ENCODE assay signal across 16 cellular contexts in the genomic region with DNA sequence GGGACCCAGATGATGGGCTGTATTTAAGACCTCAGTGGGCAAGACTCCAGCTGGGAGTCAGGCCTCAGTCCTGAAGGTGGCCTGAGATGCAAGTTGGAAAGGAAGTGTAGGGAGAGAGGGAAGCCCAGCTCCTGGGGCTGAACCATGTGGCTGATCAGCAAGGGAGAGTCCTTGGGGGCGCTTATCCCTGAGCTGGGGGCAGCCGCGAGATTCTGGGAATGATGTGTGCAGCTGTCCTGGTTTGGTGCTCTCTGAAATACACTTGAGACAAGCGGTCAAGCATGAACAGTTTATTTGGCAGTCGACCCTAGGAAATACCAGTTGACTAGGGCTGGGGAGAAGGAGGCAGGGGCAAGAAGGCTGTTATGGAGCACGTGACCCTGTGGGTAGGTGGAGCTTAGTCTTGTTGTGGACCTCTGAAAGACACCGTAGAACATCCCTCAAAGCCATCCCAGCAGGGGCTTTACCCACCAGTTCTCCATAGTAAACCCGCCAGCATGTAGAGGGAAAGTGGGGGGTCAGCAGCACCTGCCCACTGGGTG. TPM values are rescaled to one million over a fixed set of nuclear protein-coding genes. Genes with fewer than 3 reads are reported as not detected.
DNase-seq lines count a peak whose midpoint lies in the region; ATAC-seq and TF ChIP-seq lines count a peak whose summit lies in the region.
"Had no signal": no experiment of that assay in that cellular context is flagged by ENCODE, and none has a peak within 500 bp of the region (broad histone marks: within the 10 kb centered on the region; RNA-seq: fewer than 3 reads in every experiment).

No MANE protein-coding gene starts in this region.

- no peak overlapping the region for H3K4me3 Mint-ChIP-seq in activated CD8-positive, alpha-beta T cell treated with anti-CD3 and anti-CD28 coated beads, Interleukin-2, amount 10 ng/mL, durations not matched to agents 7 days and 5 days
- no peak overlapping the region for H3K4me3 Mint-ChIP-seq in activated CD8-positive, alpha-beta T cell treated with anti-CD3 and anti-CD28 coated beads for 36 hours
- H3K4me3 Mint-ChIP-seq in endodermal cell (no peak overlapping the region), neural crest cell (no peak overlapping the region), type B pancreatic cell (no peak overlapping the region)
- H3K4me3 Mint-ChIP-seq in activated naive CD4-positive, alpha-beta T cell treated with anti-CD3 and anti-CD28 coated beads for 36 hours: no peak overlapping the region
- H3K4me3 Mint-ChIP-seq: CD4-positive, CD25-positive, alpha-beta regulatory T cell had no signal

- no peaks in the 10 kb centered on the region for H3K9me3 Mint-ChIP-seq in activated CD8-positive, alpha-beta T cell treated with anti-CD3 and anti-CD28 coated beads, Interleukin-2, amount 10 ng/mL, durations not matched to agents 7 days and 5 days (ENCODE audit: insufficient read depth)
- H3K9me3 Mint-ChIP-seq in activated CD8-positive, alpha-beta T cell treated with anti-CD3 and anti-CD28 coated beads for 36 hours: no peaks in the 10 kb centered on the region
- H3K9me3 Mint-ChIP-seq in endodermal cell: no peaks in the 10 kb centered on the region
- H3K9me3 Mint-ChIP-seq in neural crest cell: no peaks in the 10 kb centered on the region
- H3K9me3 Mint-ChIP-seq in type B pancreatic cell: no peaks in the 10 kb centered on the region
- peaks cover 5% of the 10 kb centered on the region for H3K9me3 Mint-ChIP-seq in activated naive CD4-positive, alpha-beta T cell treated with anti-CD3 and anti-CD28 coated beads for 36 hours
- H3K9me3 Mint-ChIP-seq: CD4-positive, CD25-positive, alpha-beta regulatory T cell had no signal

- no peak for TF ChIP-seq CTCF in activated CD8-positive, alpha-beta T cell treated with anti-CD3 and anti-CD28 coated beads for 36 hours (IDR thresholded peaks at IDR 0.05)
- TF ChIP-seq CTCF in endodermal cell (conservative IDR thresholded peaks at IDR 0.05): no peak
- no peak for TF ChIP-seq CTCF in neural crest cell (conservative IDR thresholded peaks at IDR 0.05)
- no peak for TF ChIP-seq CTCF in type B pancreatic cell (conservative IDR thresholded peaks at IDR 0.05)

- no peak overlapping the region for H3K27ac Mint-ChIP-seq in activated CD8-positive, alpha-beta T cell treated with anti-CD3 and anti-CD28 coated beads, Interleukin-2, amount 10 ng/mL, durations not matched to agents 7 days and 5 days
- no peak overlapping the region for H3K27ac Mint-ChIP-seq in activated CD8-positive, alpha-beta T cell treated with anti-CD3 and anti-CD28 coated beads for 36 hours
- H3K27ac Mint-ChIP-seq in endodermal cell (no peak overlapping the region), neural crest cell (ENCODE audit: unreplicated experiment) (peak overlapping the region; percentile 19), type B pancreatic cell (no peak overlapping the region)
- no peak overlapping the region for H3K27ac Mint-ChIP-seq in activated naive CD4-positive, alpha-beta T cell treated with anti-CD3 and anti-CD28 coated beads for 36 hours
- H3K27ac Mint-ChIP-seq: CD4-positive, CD25-positive, alpha-beta regulatory T cell had no signal

- POLR2A ChIA-PET in activated CD8-positive, alpha-beta T cell treated with anti-CD3 and anti-CD28 coated beads, Interleukin-2, amount 10 ng/mL, durations not matched to agents 7 days and 5 days (lab: Charles Lee): no interaction called here
- POLR2A ChIA-PET in activated CD8-positive, alpha-beta T cell treated with anti-CD3 and anti-CD28 coated beads for 36 hours (lab: Charles Lee): no interaction called here

- DNase-seq in activated CD8-positive, alpha-beta T cell treated with anti-CD3 and anti-CD28 coated beads, Interleukin-2, amount 10 ng/mL, durations not matched to agents 7 days and 5 days: peak; percentile 15
- no peak for DNase-seq in activated CD8-positive, alpha-beta T cell treated with anti-CD3 and anti-CD28 coated beads for 36 hours
- peak; percentile 14 for DNase-seq in endodermal cell
- DNase-seq in neural crest cell (ENCODE audit: low read depth, low spot score): no peak
- peak; percentile 27 for DNase-seq in type B pancreatic cell (ENCODE audit: extremely low spot score, unreplicated experiment)
- no peak for DNase-seq in stimulated activated CD4-positive, alpha-beta T cell treated with anti-CD3 and anti-CD28 coated beads, Interleukin-2, amount 100 ng/mL, for 24 hours
- no peak for DNase-seq in activated naive CD4-positive, alpha-beta T cell treated with anti-CD3 and anti-CD28 coated beads for 36 hours
- DNase-seq: CD4-positive, CD25-positive, alpha-beta regulatory T cell; DMS 273 treated with DMSO at 0.1 percent for 48 hours; GM23248 had no signal

- no peak for ATAC-seq in activated CD8-positive, alpha-beta T cell treated with anti-CD3 and anti-CD28 coated beads, Interleukin-2, amount 10 ng/mL, durations not matched to agents 7 days and 5 days
- ATAC-seq in activated CD8-positive, alpha-beta T cell treated with anti-CD3 and anti-CD28 coated beads for 36 hours: no peak
- ATAC-seq in GM19467 (IDR thresholded peaks at IDR 0.05; ENCODE audit: unreplicated experiment): no peak
- ATAC-seq: HCT116 had no signal

- H3K36me3 Mint-ChIP-seq in activated CD8-positive, alpha-beta T cell treated with anti-CD3 and anti-CD28 coated beads, Interleukin-2, amount 10 ng/mL, durations not matched to agents 7 days and 5 days (ENCODE audit: low read depth): no peaks in the 10 kb centered on the region
- no peaks in the 10 kb centered on the region for H3K36me3 Mint-ChIP-seq in activated CD8-positive, alpha-beta T cell treated with anti-CD3 and anti-CD28 coated beads for 36 hours (ENCODE audit: low read depth)
- H3K36me3 Mint-ChIP-seq in endodermal cell (ENCODE audit: low read depth) (no peaks in the 10 kb centered on the region), neural crest cell (ENCODE audit: low read depth) (no peaks in the 10 kb centered on the region), type B pancreatic cell (no peaks in the 10 kb centered on the region)
- H3K36me3 Mint-ChIP-seq in activated naive CD4-positive, alpha-beta T cell treated with anti-CD3 and anti-CD28 coated beads for 36 hours (ENCODE audit: low read depth): no peaks in the 10 kb centered on the region
- H3K36me3 Mint-ChIP-seq: CD4-positive, CD25-positive, alpha-beta regulatory T cell had no signal

- H3K27me3 ChIP-seq in endodermal cell (ENCODE audit: control insufficient read depth, insufficient read depth, low read length, poor library complexity, severe bottlenecking): no peaks in the 10 kb centered on the region
- H3K27me3 ChIP-seq: BLaER1 treated with 17β-estradiol and CSF1 and Interleukin-3, amounts not matched to agents 10 nM and 100 nM had no signal

- H3K4me3 ChIP-seq in endodermal cell (ENCODE audit: low read length): no peak overlapping the region
- H3K4me3 ChIP-seq: BLaER1 treated with 17β-estradiol and CSF1 and Interleukin-3, amounts not matched to agents 10 nM and 100 nM; GM23248 had no signal

- no peaks in the 10 kb centered on the region for H3K9me3 ChIP-seq in endodermal cell (ENCODE audit: control insufficient read depth, low read length)

- no peaks in the 10 kb centered on the region for H3K27me3 Mint-ChIP-seq in activated CD8-positive, alpha-beta T cell treated with anti-CD3 and anti-CD28 coated beads, Interleukin-2, amount 10 ng/mL, durations not matched to agents 7 days and 5 days (ENCODE audit: low read depth)
- H3K27me3 Mint-ChIP-seq in activated CD8-positive, alpha-beta T cell treated with anti-CD3 and anti-CD28 coated beads for 36 hours: peaks cover 10% of the 10 kb centered on the region
- peaks cover 32% of the 10 kb centered on the region for H3K27me3 Mint-ChIP-seq in endodermal cell (ENCODE audit: insufficient read depth)
- H3K27me3 Mint-ChIP-seq in neural crest cell (ENCODE audit: low read depth): peaks cover 57% of the 10 kb centered on the region
- peaks cover 47% of the 10 kb centered on the region for H3K27me3 Mint-ChIP-seq in type B pancreatic cell
- H3K27me3 Mint-ChIP-seq in activated naive CD4-positive, alpha-beta T cell treated with anti-CD3 and anti-CD28 coated beads for 36 hours (ENCODE audit: low read depth): peaks cover 23% of the 10 kb centered on the region

- no peaks in the 10 kb centered on the region for H3K36me3 ChIP-seq in endodermal cell (ENCODE audit: control insufficient read depth, insufficient read depth, low read length)
- H3K36me3 ChIP-seq: BLaER1 treated with 17β-estradiol and CSF1 and Interleukin-3, amounts not matched to agents 10 nM and 100 nM had no signal

- H3K9ac ChIP-seq in endodermal cell (ENCODE audit: extremely low read depth, low read length, poor library complexity, severe bottlenecking): no peak overlapping the region
- H3K9ac ChIP-seq: BLaER1 treated with 17β-estradiol and CSF1 and Interleukin-3, amounts not matched to agents 10 nM and 100 nM; GM23248 had no signal

- H3K4me1 Mint-ChIP-seq in activated CD8-positive, alpha-beta T cell treated with anti-CD3 and anti-CD28 coated beads, Interleukin-2, amount 10 ng/mL, durations not matched to agents 7 days and 5 days (ENCODE audit: low read depth): no peaks in the 10 kb centered on the region
- H3K4me1 Mint-ChIP-seq in activated CD8-positive, alpha-beta T cell treated with anti-CD3 and anti-CD28 coated beads for 36 hours (ENCODE audit: low read depth): no peaks in the 10 kb centered on the region
- H3K4me1 Mint-ChIP-seq in endodermal cell: no peaks in the 10 kb centered on the region
- H3K4me1 Mint-ChIP-seq in neural crest cell: no peaks in the 10 kb centered on the region
- H3K4me1 Mint-ChIP-seq in type B pancreatic cell (ENCODE audit: unreplicated experiment): no peaks in the 10 kb centered on the region
- H3K4me1 Mint-ChIP-seq in activated naive CD4-positive, alpha-beta T cell treated with anti-CD3 and anti-CD28 coated beads for 36 hours (ENCODE audit: low read depth): no peaks in the 10 kb centered on the region
- H3K4me1 Mint-ChIP-seq: CD4-positive, CD25-positive, alpha-beta regulatory T cell had no signal

- H3K27ac ChIP-seq in endodermal cell (ENCODE audit: low read depth, low read length): no peak overlapping the region
- H3K27ac ChIP-seq: 22Rv1; BLaER1 treated with 17β-estradiol and CSF1 and Interleukin-3, amounts not matched to agents 10 nM and 100 nM; GM23248; HL-60 had no signal

- intact Hi-C loops in activated CD8-positive, alpha-beta T cell treated with anti-CD3 and anti-CD28 coated beads for 36 hours (cut with micrococcal nuclease): no loop called here
- intact Hi-C loops in activated naive CD4-positive, alpha-beta T cell treated with anti-CD3 and anti-CD28 coated beads for 36 hours (cut with micrococcal nuclease): no loop called here

- whole genome bisulfite sequencing in endodermal cell (ENCODE audit: insufficient coverage in 1 of 2, insufficient read length in 1 of 2), 2 experiments: 83 to 85% methylated on average over 1 to 8 of the region's 8 CpGs

- CTCF ChIA-PET in activated CD8-positive, alpha-beta T cell treated with anti-CD3 and anti-CD28 coated beads, Interleukin-2, amount 10 ng/mL, durations not matched to agents 7 days and 5 days (lab: Charles Lee): no interaction called here
- CTCF ChIA-PET in activated CD8-positive, alpha-beta T cell treated with anti-CD3 and anti-CD28 coated beads for 36 hours (lab: Charles Lee): interaction anchor here (1.8 to 2.7 kb wide), 2 partner anchors 8 to 16 kb away, joined by 10 to 18 read pairs; no protein-coding TSS in a partner anchor
- CTCF ChIA-PET in activated naive CD4-positive, alpha-beta T cell treated with anti-CD3 and anti-CD28 coated beads for 36 hours (lab: Charles Lee): interaction anchor here (1.4 to 1.7 kb wide), 2 partner anchors 10 to 36 kb away, joined by 3 to 4 read pairs; no protein-coding TSS in a partner anchor

- H3K4me1 ChIP-seq in endodermal cell (ENCODE audit: control insufficient read depth, insufficient read depth, low read length): no peaks in the 10 kb centered on the region

RNA-seq across cellular contexts. Expression of gene SLC6A11, which starts 41.8 kb away (rescaled TPM):
- not detected for total RNA-seq in activated CD8-positive, alpha-beta T cell treated with anti-CD3 and anti-CD28 coated beads, Interleukin-2, amount 10 ng/mL, durations not matched to agents 7 days and 5 days
- not detected for total RNA-seq in activated CD8-positive, alpha-beta T cell treated with anti-CD3 and anti-CD28 coated beads for 36 hours
- total RNA-seq in endodermal cell (under 1 TPM; 0.27 to 0.73 TPM), neural crest cell (2.1 and 2.6 TPM in 2 replicates), type B pancreatic cell (ENCODE audit: low replicate concordance) (3.0 and 7.3 TPM in 2 replicates)
- 0.82 TPM for polyA plus RNA-seq in endodermal cell (2013, experiment 1 of 2)
- polyA plus RNA-seq in endodermal cell (2013, experiment 2 of 2): 0.70 TPM
- not detected for total RNA-seq in activated naive CD4-positive, alpha-beta T cell treated with anti-CD3 and anti-CD28 coated beads for 36 hours
- total RNA-seq: A673; CD4-positive, CD25-positive, alpha-beta regulatory T cell; GM23248 had no signal
- polyA plus RNA-seq: CD4-positive, CD25-positive, alpha-beta regulatory T cell; GM23248 had no signal

Comparison
In these comparisons a context has a peak if more than half of its experiments do, and no peak if none do; other contexts are left out.
1. DNase-seq: peak in activated CD8-positive, alpha-beta T cell treated with anti-CD3 and anti-CD28 coated beads, Interleukin-2, amount 10 ng/mL, durations not matched to agents 7 days and 5 days (single experiment), endodermal cell (single experiment) and type B pancreatic cell (single experiment); none in activated CD8-positive, alpha-beta T cell treated with anti-CD3 and anti-CD28 coated beads for 36 hours (single experiment), neural crest cell (single experiment), stimulated activated CD4-positive, alpha-beta T cell treated with anti-CD3 and anti-CD28 coated beads, Interleukin-2, amount 100 ng/mL, for 24 hours (0 of 2) and activated naive CD4-positive, alpha-beta T cell treated with anti-CD3 and anti-CD28 coated beads for 36 hours (single experiment).